11 cellular contexts compared by ENCODE assay signal in genomic region chr22:28819253-28820096, GRCh38.
DNase-seq lines count a peak whose midpoint lies in the region; ATAC-seq and TF ChIP-seq lines count a peak whose summit lies in the region.
"Had no signal": no experiment of that assay in that cellular context is flagged by ENCODE, and none has a peak within 500 bp of the region (broad histone marks: within the 10 kb centered on the region; RNA-seq: fewer than 3 reads in every experiment).

No MANE protein-coding gene starts in this region.

- DNase-seq in activated naive CD4-positive, alpha-beta T cell treated with anti-CD3 and anti-CD28 coated beads, Interleukin-2, amount 10 ng/mL, durations not matched to agents 7 days and 5 days, result no peak
- DNase-seq in activated naive CD4-positive, alpha-beta T cell (lab: John Stamatoyannopoulos, UW), result no peak
- DNase-seq in germinal center (ENCODE audit: low spot score), result peak; percentile 23
- DNase-seq in tibial artery, result no peak
- no peak for DNase-seq in activated T-cell treated with anti-CD3 and anti-CD28 coated beads, Interleukin-2, amount 50 U/mL, for 24 hours
- DNase-seq in C1 segment of cervical spinal cord (lab: John Stamatoyannopoulos, UW), result no peak
- DNase-seq in NCI-H1092 treated with DMSO at 0.1 percent for 48 hours (lab: John Stamatoyannopoulos, UW), result no peak
- DNase-seq: activated CD8-positive, alpha-beta memory T cell treated with anti-CD3 and anti-CD28 coated beads for 24 hours; CD4-positive, CD25-positive, alpha-beta regulatory T cell; effector memory CD4-positive, alpha-beta T cell had no signal

- H3K4me1 ChIP-seq in tibial artery, result peaks cover 0 to 30% (median 8%) of the 10 kb centered on the region in 4 donors

- intact Hi-C loops in tibial artery (cut with DNase I; ENCODE audit: low total_unique reads), result no loop called here

- H3K36me3 Mint-ChIP-seq in activated naive CD4-positive, alpha-beta T cell treated with anti-CD3 and anti-CD28 coated beads, Interleukin-2, amount 10 ng/mL, durations not matched to agents 7 days and 5 days, result peaks cover 39% of the 10 kb centered on the region
- peaks cover 21% of the 10 kb centered on the region for H3K36me3 Mint-ChIP-seq in activated T-cell treated with anti-CD3 and anti-CD28 coated beads, Interleukin-2, amount 50 U/mL, for 24 hours (ENCODE audit: low read depth)

- TF ChIP-seq CTCF in tibial artery (IDR thresholded peaks at IDR 0.05), result no peak

- no peaks in the 10 kb centered on the region for H3K9me3 ChIP-seq in tibial artery

- ATAC-seq in HG03354 (IDR thresholded peaks at IDR 0.05; ENCODE audit: poor library complexity, severe bottlenecking, unreplicated experiment), result peak; percentile 43

- peaks cover 87% of the 10 kb centered on the region for H3K4me1 Mint-ChIP-seq in activated naive CD4-positive, alpha-beta T cell treated with anti-CD3 and anti-CD28 coated beads, Interleukin-2, amount 10 ng/mL, durations not matched to agents 7 days and 5 days
- H3K4me1 Mint-ChIP-seq in activated T-cell treated with anti-CD3 and anti-CD28 coated beads, Interleukin-2, amount 50 U/mL, for 24 hours (ENCODE audit: low read depth), result peaks cover 70% of the 10 kb centered on the region

- H3K9me3 Mint-ChIP-seq in activated naive CD4-positive, alpha-beta T cell treated with anti-CD3 and anti-CD28 coated beads, Interleukin-2, amount 10 ng/mL, durations not matched to agents 7 days and 5 days, result no peaks in the 10 kb centered on the region
- no peaks in the 10 kb centered on the region for H3K9me3 Mint-ChIP-seq in activated T-cell treated with anti-CD3 and anti-CD28 coated beads, Interleukin-2, amount 50 U/mL, for 24 hours
- H3K9me3 Mint-ChIP-seq: CD4-positive, CD25-positive, alpha-beta regulatory T cell had no signal

- H3K4me3 ChIP-seq in tibial artery, result no peak overlapping the region

- peak overlapping the region; percentile 38 to 58 for H3K27ac ChIP-seq in tibial artery

- H3K27me3 ChIP-seq in tibial artery, result no peaks in the 10 kb centered on the region

- H3K27ac Mint-ChIP-seq in activated naive CD4-positive, alpha-beta T cell treated with anti-CD3 and anti-CD28 coated beads, Interleukin-2, amount 10 ng/mL, durations not matched to agents 7 days and 5 days, result peak overlapping the region; percentile 83
- no peak overlapping the region for H3K27ac Mint-ChIP-seq in activated T-cell treated with anti-CD3 and anti-CD28 coated beads, Interleukin-2, amount 50 U/mL, for 24 hours

- H3K4me3 Mint-ChIP-seq in activated naive CD4-positive, alpha-beta T cell treated with anti-CD3 and anti-CD28 coated beads, Interleukin-2, amount 10 ng/mL, durations not matched to agents 7 days and 5 days, result peak overlapping the region; percentile 40
- no peak overlapping the region for H3K4me3 Mint-ChIP-seq in activated T-cell treated with anti-CD3 and anti-CD28 coated beads, Interleukin-2, amount 50 U/mL, for 24 hours
- H3K4me3 Mint-ChIP-seq: CD4-positive, CD25-positive, alpha-beta regulatory T cell had no signal

- H3K27me3 Mint-ChIP-seq in activated naive CD4-positive, alpha-beta T cell treated with anti-CD3 and anti-CD28 coated beads, Interleukin-2, amount 10 ng/mL, durations not matched to agents 7 days and 5 days, result no peaks in the 10 kb centered on the region
- H3K27me3 Mint-ChIP-seq in activated T-cell treated with anti-CD3 and anti-CD28 coated beads, Interleukin-2, amount 50 U/mL, for 24 hours, result no peaks in the 10 kb centered on the region
- H3K27me3 Mint-ChIP-seq: CD4-positive, CD25-positive, alpha-beta regulatory T cell had no signal

- CTCF ChIA-PET in activated naive CD4-positive, alpha-beta T cell treated with anti-CD3 and anti-CD28 coated beads, Interleukin-2, amount 10 ng/mL, durations not matched to agents 7 days and 5 days (lab: Charles Lee), result interaction anchor here (0.5 to 2.2 kb wide), 10 partner anchors 9 to 1019 kb away, joined by 3 to 7 read pairs (median 4); partner anchors contain the start of gene XBP1

- peaks cover 0 to 16% (median 0%) of the 10 kb centered on the region in 3 donors for H3K36me3 ChIP-seq in tibial artery
